16 cellular contexts compared by ENCODE assay signal in genomic region chr3:21747376-21747775, GRCh38. TPM values are rescaled to one million over a fixed set of nuclear protein-coding genes. Genes with fewer than 3 reads are reported as not detected.
DNase-seq lines count a peak whose midpoint lies in the region; TF ChIP-seq lines count a peak whose summit lies in the region.
"Had no signal": no experiment of that assay in that cellular context is flagged by ENCODE, and none has a peak within 500 bp of the region (broad histone marks: within the 10 kb centered on the region; RNA-seq: fewer than 3 reads in every experiment).

No MANE protein-coding gene starts in this region.

- DNase-seq in NCI-H226 (peak; percentile 20), cerebellar nuclear complex (lab: John Stamatoyannopoulos, UW) (peak; percentile 69 to 78), kidney tubule cell (ENCODE audit: low spot score) (peak; percentile 96), tibial artery (no peak), NCI-H2081 treated with DMSO at 0.1 percent for 48 hours (lab: John Stamatoyannopoulos, UW) (no peak), UCSD-AML1 (lab: John Stamatoyannopoulos, UW; ENCODE audit: unreplicated experiment) (no peak)
- DNase-seq in activated CD4-positive, alpha-beta memory T cell treated with anti-CD3 and anti-CD28 coated beads, Interleukin-2, amount 10 ng/mL, durations not matched to agents 7 days and 5 days: no peak
- DNase-seq: activated CD4-positive, alpha-beta memory T cell treated with anti-CD3 and anti-CD28 coated beads for 36 hours; CD4-positive, alpha-beta T cell; EL; left lung; naive B cell; NCI-H1930; NCI-H748 treated with DMSO at 0.1 percent for 48 hours had no signal

- H3K36me3 ChIP-seq in tibial artery: no peaks in the 10 kb centered on the region
- H3K36me3 ChIP-seq: left lung had no signal

- peak overlapping the region; percentile 62 to 75 for H3K4me3 ChIP-seq in tibial artery
- H3K4me3 ChIP-seq: left lung had no signal

- no peaks in the 10 kb centered on the region for H3K27me3 Mint-ChIP-seq in activated CD4-positive, alpha-beta memory T cell treated with anti-CD3 and anti-CD28 coated beads, Interleukin-2, amount 10 ng/mL, durations not matched to agents 7 days and 5 days

- H3K27ac Mint-ChIP-seq in activated CD4-positive, alpha-beta memory T cell treated with anti-CD3 and anti-CD28 coated beads, Interleukin-2, amount 10 ng/mL, durations not matched to agents 7 days and 5 days: no peak overlapping the region
- H3K27ac Mint-ChIP-seq: activated CD4-positive, alpha-beta memory T cell treated with anti-CD3 and anti-CD28 coated beads for 36 hours; CD4-positive, alpha-beta T cell; dendritic cell treated with granulocyte-macrophage colony-stimulating factor and Interleukin-4, amounts not matched to agents 40 ng/mL and 50 ng/mL, for 4 days; progenitor cell of endocrine pancreas had no signal

- no peaks in the 10 kb centered on the region for H3K27me3 ChIP-seq in tibial artery

- H3K36me3 Mint-ChIP-seq in activated CD4-positive, alpha-beta memory T cell treated with anti-CD3 and anti-CD28 coated beads, Interleukin-2, amount 10 ng/mL, durations not matched to agents 7 days and 5 days (ENCODE audit: low read depth): no peaks in the 10 kb centered on the region
- H3K36me3 Mint-ChIP-seq: activated CD4-positive, alpha-beta memory T cell treated with anti-CD3 and anti-CD28 coated beads for 36 hours; naive B cell had no signal

- intact Hi-C loops in tibial artery (cut with DNase I; ENCODE audit: low total_unique reads): no loop called here

- POLR2A ChIA-PET in activated CD4-positive, alpha-beta memory T cell treated with anti-CD3 and anti-CD28 coated beads, Interleukin-2, amount 10 ng/mL, durations not matched to agents 7 days and 5 days (lab: Charles Lee): no interaction called here

- H3K9me3 Mint-ChIP-seq in activated CD4-positive, alpha-beta memory T cell treated with anti-CD3 and anti-CD28 coated beads, Interleukin-2, amount 10 ng/mL, durations not matched to agents 7 days and 5 days: peaks cover 5% of the 10 kb centered on the region
- H3K9me3 Mint-ChIP-seq: CD4-positive, alpha-beta T cell had no signal

- H3K4me1 ChIP-seq in tibial artery: peaks cover 0 to 64% (median 14%) of the 10 kb centered on the region in 4 donors
- H3K4me1 ChIP-seq: left lung had no signal

- TF ChIP-seq CTCF in tibial artery (IDR thresholded peaks at IDR 0.05): no peak

- no peaks in the 10 kb centered on the region for H3K4me1 Mint-ChIP-seq in activated CD4-positive, alpha-beta memory T cell treated with anti-CD3 and anti-CD28 coated beads, Interleukin-2, amount 10 ng/mL, durations not matched to agents 7 days and 5 days
- H3K4me1 Mint-ChIP-seq: naive B cell had no signal

- H3K27ac ChIP-seq in tibial artery: peak overlapping the region; percentile 43 to 49
- H3K27ac ChIP-seq: left lung had no signal

- no peaks in the 10 kb centered on the region for H3K9me3 ChIP-seq in tibial artery

- no peak overlapping the region for H3K4me3 Mint-ChIP-seq in activated CD4-positive, alpha-beta memory T cell treated with anti-CD3 and anti-CD28 coated beads, Interleukin-2, amount 10 ng/mL, durations not matched to agents 7 days and 5 days
- H3K4me3 Mint-ChIP-seq: activated CD4-positive, alpha-beta memory T cell treated with anti-CD3 and anti-CD28 coated beads for 36 hours; CD4-positive, alpha-beta T cell; dendritic cell treated with granulocyte-macrophage colony-stimulating factor and Interleukin-4, amounts not matched to agents 40 ng/mL and 50 ng/mL, for 4 days; naive B cell had no signal

- CTCF ChIA-PET in activated CD4-positive, alpha-beta memory T cell treated with anti-CD3 and anti-CD28 coated beads, Interleukin-2, amount 10 ng/mL, durations not matched to agents 7 days and 5 days (lab: Charles Lee): no interaction called here

RNA-seq across cellular contexts. Expression of gene ZNF385D, which starts 3.6 kb away (rescaled TPM):
- not detected for total RNA-seq in activated CD4-positive, alpha-beta memory T cell treated with anti-CD3 and anti-CD28 coated beads, Interleukin-2, amount 10 ng/mL, durations not matched to agents 7 days and 5 days
- total RNA-seq: activated CD4-positive, alpha-beta memory T cell treated with anti-CD3 and anti-CD28 coated beads for 36 hours; CD4-positive, alpha-beta T cell had no signal

Comparison
In these comparisons a context has a peak if more than half of its experiments do, and no peak if none do; other contexts are left out.
1. DNase-seq: peak in NCI-H226 (single experiment), cerebellar nuclear complex (2 of 2) and kidney tubule cell (single experiment); none in tibial artery (0 of 2), NCI-H2081 treated with DMSO at 0.1 percent for 48 hours (single experiment), activated CD4-positive, alpha-beta memory T cell treated with anti-CD3 and anti-CD28 coated beads, Interleukin-2, amount 10 ng/mL, durations not matched to agents 7 days and 5 days (single experiment) and UCSD-AML1 (single experiment).